9 cellular contexts compared by ENCODE assay signal in the genomic region with DNA sequence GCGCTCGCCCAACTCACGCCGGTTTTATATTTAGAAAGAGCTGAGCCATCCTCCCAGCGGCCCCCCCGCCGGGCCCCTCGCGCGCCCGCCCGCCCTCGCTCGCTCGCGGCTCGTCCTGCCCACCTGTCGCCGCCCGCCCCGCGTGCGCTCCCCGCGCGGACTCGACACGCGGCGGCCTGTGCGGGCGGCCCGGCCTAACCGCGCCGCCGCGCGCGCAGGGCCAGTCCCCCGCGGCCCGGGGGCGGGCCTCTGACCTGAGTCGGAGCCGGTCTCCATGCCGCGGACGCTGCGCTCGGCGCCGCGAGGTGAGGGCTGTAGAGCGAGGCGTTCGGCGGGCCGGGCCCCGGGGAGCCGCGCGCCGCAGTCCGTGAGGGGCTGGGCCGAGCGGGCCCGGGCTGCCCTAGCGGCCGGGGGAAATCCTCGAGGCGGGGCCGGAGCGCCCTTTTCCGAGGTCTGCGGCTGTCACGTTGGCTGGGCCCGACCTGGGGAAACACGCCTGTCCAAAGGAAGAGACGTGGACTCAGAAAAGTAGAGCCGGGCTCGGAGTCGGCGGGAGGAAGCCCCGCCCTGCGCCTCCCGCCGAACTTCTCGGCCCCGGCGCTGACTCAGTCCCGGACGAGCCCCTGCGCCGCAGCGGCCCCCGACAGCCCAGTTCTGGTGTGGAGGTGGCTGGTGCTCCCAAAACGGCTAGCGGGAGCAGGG. TPM values are rescaled to one million over a fixed set of nuclear protein-coding genes. Genes with fewer than 3 reads are reported as not detected.
DNase-seq lines count a peak whose midpoint lies in the region; ATAC-seq, FAIRE-seq and TF ChIP-seq lines count a peak whose summit lies in the region.
"Had no signal": no experiment of that assay in that cellular context is flagged by ENCODE, and none has a peak within 500 bp of the region (broad histone marks: within the 10 kb centered on the region; RNA-seq: fewer than 3 reads in every experiment).

Gene ECPAS (minus strand): TSS at position 522 of the 702 bp plus-strand sequence. CDS start 11,465 bp downstream, outside the sequence.

- H4K5ac ChIP-seq in H1 (ENCODE audit: insufficient read length, low read depth, low read length): peak within 1 kb of the TSS; percentile 82

- H3K79me2 ChIP-seq in H1 (ENCODE audit: control insufficient read depth in 1 of 2, insufficient read depth in 2 of 2, low read length in 2 of 2): peaks cover 15 to 43% of the 10 kb centered on the region in 2 experiments

- POLR2A ChIA-PET in H1 (lab: Charles Lee; ENCODE audit: partially characterized antibody): interaction anchor here (0.7 to 5.0 kb wide), 14 partner anchors 14 to 116 kb away, joined by 3 to 64 read pairs (median 4); partner anchors contain the start of genes PTGR1 and ZNF483

- WGBS in H1 (ENCODE audit: extremely low coverage in 1 of 2, insufficient coverage in 1 of 2, insufficient read length in 1 of 2, insufficient replicate concordance in 2 of 2, low coverage in 1 of 2, low lambda C conversion rate in 2 of 2, missing lambda C conversion rate in 1 of 2), 2 experiments: 1% methylated on average over 49 of the region's 99 CpGs; no CpG with 5 or more reads in 1 of the 2 experiments
- WGBS in mesenchymal stem cell: under 1% methylated on average over 82 of the region's 99 CpGs

- H3K4me1 ChIP-seq in BE2C (no peaks in the 10 kb centered on the region), H1 (replicated peaks in 1 of 4; ENCODE audit: control insufficient read depth in 3 of 4, insufficient read depth in 4 of 4, low read length in 3 of 4) (peaks cover 0 to 4% (median 4%) of the 10 kb centered on the region in 4 experiments; a peak in 4 of 7 replicates), mesenchymal stem cell (ENCODE audit: control insufficient read depth, insufficient read depth, low read depth, low read length) (no peaks in the 10 kb centered on the region)

- peak within 1 kb of the TSS; percentile 67 to 83 for H3K4me2 ChIP-seq in H1 (ENCODE audit: insufficient read depth in 1 of 2, low read depth in 2 of 2, low read length in 2 of 2)
- peak within 1 kb of the TSS; percentile 94 for H3K4me2 ChIP-seq in mesenchymal stem cell (ENCODE audit: low read length, poor library complexity, severe bottlenecking)

- H3K9ac ChIP-seq in H1 (replicated peaks in 1 of 4; ENCODE audit: extremely low read depth in 1 of 4, low read depth in 3 of 4, low read length in 3 of 4) (peak within 1 kb of the TSS; percentile 59 to 99 (median 64)), mesenchymal stem cell (ENCODE audit: low read length) (peak within 1 kb of the TSS; percentile 97)

- no peak within 1 kb of the TSS for H2BK12ac ChIP-seq in H1 (ENCODE audit: low read depth, low read length)
- peak within 1 kb of the TSS in 1 of 2 experiments; percentile 31 for H2BK12ac ChIP-seq in mesenchymal stem cell (ENCODE audit: low read length in 2 of 2)

- H2BK15ac ChIP-seq in H1 (ENCODE audit: low read length): no peak within 1 kb of the TSS
- peak within 1 kb of the TSS; percentile 99 for H2BK15ac ChIP-seq in mesenchymal stem cell (ENCODE audit: low read depth, poor library complexity, severe bottlenecking)

- H3K18ac ChIP-seq in H1 (ENCODE audit: extremely low read depth, low read length) (no peak within 1 kb of the TSS), mesenchymal stem cell (ENCODE audit: low read depth in 1 of 2, low read length in 2 of 2) (peak within 1 kb of the TSS; percentile 96 to 98)

- H2AK5ac ChIP-seq in H1 (ENCODE audit: low read depth, low read length): no peak within 1 kb of the TSS
- H2AK5ac ChIP-seq in mesenchymal stem cell (ENCODE audit: low read length, severe bottlenecking): no peak within 1 kb of the TSS

- peaks cover 0 to 1% of the 10 kb centered on the region in 2 experiments for H4K20me1 ChIP-seq in H1 (replicated peaks in 1 of 2; ENCODE audit: control insufficient read depth in 1 of 2, insufficient read depth in 2 of 2, low read length in 2 of 2)

- H3K9me3 ChIP-seq in BE2C: no peaks in the 10 kb centered on the region
- no peaks in the 10 kb centered on the region for H3K9me3 ChIP-seq in H1 (ENCODE audit: insufficient read depth in 2 of 2, low read depth in 1 of 2, low read length in 1 of 2)
- H3K9me3 ChIP-seq in mesenchymal stem cell (ENCODE audit: control insufficient read depth, low read length): no peaks in the 10 kb centered on the region

- ATAC-seq in GM19035 (IDR thresholded peaks at IDR 0.05; ENCODE audit: unreplicated experiment): peak; percentile 55
- peak; percentile 54 for ATAC-seq in HG03196 (IDR thresholded peaks at IDR 0.05; ENCODE audit: unreplicated experiment)

- H3K79me1 ChIP-seq in H1 (ENCODE audit: low read depth, low read length) (no peaks in the 10 kb centered on the region), mesenchymal stem cell (replicated peaks; ENCODE audit: low read length, poor library complexity, severe bottlenecking) (no peaks in the 10 kb centered on the region)

- H3K56ac ChIP-seq in H1 (replicated peaks; ENCODE audit: insufficient read length, low read depth, low read length): peak within 1 kb of the TSS; percentile 59

- H2BK5ac ChIP-seq in H1 (ENCODE audit: low read depth, low read length): 0 out of 2 replicates have a peak within 1 kb of the TSS, but pooled peaks have one; percentile 29
- peak within 1 kb of the TSS; percentile 89 for H2BK5ac ChIP-seq in mesenchymal stem cell (ENCODE audit: low read depth, low read length, poor library complexity, severe bottlenecking)

- peak; percentile 81 for DNase-seq in BE2C
- DNase-seq in NOMO-1 (lab: John Stamatoyannopoulos, UW; ENCODE audit: unreplicated experiment in 2 of 2): peak; percentile 67 to 73
- peak; percentile 34 to 59 (median 48) for DNase-seq in activated CD8-positive, alpha-beta memory T cell treated with anti-CD3 and anti-CD28 coated beads for 48 hours (ENCODE audit: low read depth in 2 of 3, low spot score in 2 of 3)
- peak in 1 of 2 experiments; percentile 80 for DNase-seq in H1 (ENCODE audit: low read depth in 1 of 2, low spot score in 2 of 2)
- DNase-seq in mesenchymal stem cell: peak; percentile 91
- DNase-seq in stimulated activated CD8-positive, alpha-beta memory T cell treated with anti-CD3 and anti-CD28 coated beads, Interleukin-12 subunit alpha, Interleukin-12 subunit beta, amount 100 ng/mL, for 24 hours (ENCODE audit: extremely low read depth): peak; percentile 36

- H3K36me3 ChIP-seq in BE2C: no peaks in the 10 kb centered on the region; the same call in 1 of the 2 replicates
- H3K36me3 ChIP-seq in H1 (ENCODE audit: control insufficient read depth in 2 of 4, insufficient read depth in 4 of 4, low read length in 3 of 4): no peaks in the 10 kb centered on the region
- H3K36me3 ChIP-seq in mesenchymal stem cell (ENCODE audit: control insufficient read depth in 1 of 2, insufficient read depth in 2 of 2, low read depth in 1 of 2, low read length in 2 of 2): no peaks in the 10 kb centered on the region

- CTCF ChIA-PET in H1 (lab: Charles Lee; ENCODE audit: partially characterized antibody): interaction anchor here (1.0 kb wide), 1 partner anchor 32 kb away, joined by 3 read pairs; no protein-coding TSS in a partner anchor

- H3K27me3 ChIP-seq in BE2C (no peaks in the 10 kb centered on the region), H1 (replicated peaks in 1 of 4; ENCODE audit: control insufficient read depth in 3 of 4, extremely low read depth in 1 of 4, insufficient read depth in 3 of 4, low read length in 3 of 4) (no peaks in the 10 kb centered on the region), mesenchymal stem cell (ENCODE audit: control insufficient read depth in 1 of 2, insufficient read depth in 1 of 2, low read length in 2 of 2) (no peaks in the 10 kb centered on the region)

- no peak for TF ChIP-seq CTCF in BE2C (IDR thresholded peaks at IDR 0.05; ENCODE audit: low read depth, low read length)
- no peak for TF ChIP-seq CTCF in H1 (IDR thresholded peaks at IDR 0.05; ENCODE audit: control extremely low read depth in 1 of 3, insufficient read depth in 1 of 3, low read depth in 1 of 3, low read length in 3 of 3)

- TF ChIP-seq POLR2A in H1 (IDR thresholded peaks at IDR 0.05; ENCODE audit: control extremely low read depth in 1 of 2, low read depth in 2 of 2, low read length in 2 of 2): peak in 1 of 2 experiments; percentile 23; a peak in 1 of 3 replicates

- TF ChIP-seq RAD21 in H1 (IDR thresholded peaks at IDR 0.05 in 1 of 2, conservative IDR thresholded peaks at IDR 0.05 in 1 of 2; ENCODE audit: low read depth in 2 of 2, low read length in 2 of 2): peak in 1 of 2 experiments; percentile 14; a peak in 2 of 4 replicates

- no peak for FAIRE-seq in H1 (lab: Jason Lieb, UNC)
- FAIRE-seq: endometrium had no signal

- H3K14ac ChIP-seq in H1 (ENCODE audit: insufficient read length) (no peak within 1 kb of the TSS), mesenchymal stem cell (ENCODE audit: low read length in 2 of 2) (peak within 1 kb of the TSS; percentile 91 to 97)

- peaks cover 2% of the 10 kb centered on the region; the same call in 1 of the 2 replicates for H3K23me2 ChIP-seq in H1 (ENCODE audit: low read depth, low read length)

- peak within 1 kb of the TSS; percentile 91 for H3K4me3 ChIP-seq in BE2C (ENCODE audit: low read depth, low read length)
- peak within 1 kb of the TSS; percentile 67 to 91 (median 80) for H3K4me3 ChIP-seq in H1 (ENCODE audit: extremely low read depth in 1 of 4, insufficient read depth in 2 of 4, low read depth in 3 of 4, low read length in 4 of 4)
- H3K4me3 ChIP-seq in mesenchymal stem cell (ENCODE audit: insufficient read depth in 1 of 2, low read depth in 1 of 2, low read length in 2 of 2): peak within 1 kb of the TSS; percentile 95 to 98

- H4K8ac ChIP-seq in H1 (ENCODE audit: extremely low read depth, insufficient read depth, low read length): peak within 1 kb of the TSS; percentile 95
- H4K8ac ChIP-seq in mesenchymal stem cell (ENCODE audit: low read length): peak within 1 kb of the TSS; percentile 84

- no peak within 1 kb of the TSS for H2BK20ac ChIP-seq in H1 (ENCODE audit: low read length)

- H2AFZ ChIP-seq in H1 (ENCODE audit: low read length) (peak within 1 kb of the TSS; percentile 85), mesenchymal stem cell (ENCODE audit: low read depth, low read length) (peak within 1 kb of the TSS; percentile 85)

- peak within 1 kb of the TSS; percentile 82; the same call in 1 of the 2 replicates for H3K27ac ChIP-seq in H1 (ENCODE audit: low read depth, low read length)
- H3K27ac ChIP-seq in mesenchymal stem cell (ENCODE audit: low read length, poor library complexity, severe bottlenecking): peak within 1 kb of the TSS; percentile 80

- no peak for TF ChIP-seq EP300 in H1 (IDR thresholded peaks at IDR 0.05; ENCODE audit: borderline replicate concordance in 1 of 2, low read depth in 2 of 2, low read length in 2 of 2)

- H3K4ac ChIP-seq in H1 (replicated peaks; ENCODE audit: insufficient read length, low read depth, low read length) (peak within 1 kb of the TSS; percentile 44), mesenchymal stem cell (ENCODE audit: low read depth in 1 of 2, low read length in 2 of 2) (peak within 1 kb of the TSS; percentile 91 to 99)

- H3K23ac ChIP-seq in H1 (ENCODE audit: insufficient read length) (no peak within 1 kb of the TSS), mesenchymal stem cell (ENCODE audit: low read length in 2 of 2) (no peak within 1 kb of the TSS)

- H2BK120ac ChIP-seq in H1 (replicated peaks; ENCODE audit: low read depth, low read length): peak within 1 kb of the TSS; percentile 72
- H2BK120ac ChIP-seq in mesenchymal stem cell (ENCODE audit: low read depth, low read length): peak within 1 kb of the TSS; percentile 95

- H4K91ac ChIP-seq in H1 (replicated peaks; ENCODE audit: insufficient read length, low read length) (peak within 1 kb of the TSS; percentile 73), mesenchymal stem cell (ENCODE audit: low read length) (peak within 1 kb of the TSS; percentile 98)

RNA-seq across cellular contexts. Expression of gene ECPAS, which starts in this region (rescaled TPM):
- 17.0 TPM for polyA plus RNA-seq in BE2C (2012; ENCODE audit: insufficient read depth, insufficient read length, low read depth)
- 123 and 131 TPM in 2 replicates for total RNA-seq in H1 (2021; fragmentation: NEBNext Ultra II Directional; extraction: Animal tissue kit (Norgen Biotek cat#: 25700))
- polyA plus RNA-seq in H1 (2011; rRNA removed): 15.6 and 20.9 TPM in 2 replicates
- 30.4 TPM for polyA plus RNA-seq in H1 (2011; cell fraction: cytosol; rRNA removed)
- 53.8 TPM for polyA plus RNA-seq in H1 (2011; cell fraction: nucleus; rRNA removed)
- polyA plus RNA-seq in H1 (2012, experiment 1 of 2): 62.3 to 130 TPM (median 85.1 TPM) in 4 replicates
- 2.6 TPM for polyA plus RNA-seq in H1 (2012, experiment 2 of 2)
- 70.8 TPM for polyA plus RNA-seq in H1 (2013, experiment 1 of 2)
- polyA plus RNA-seq in H1 (2013, experiment 2 of 2): 66.6 TPM
- 148 and 187 TPM in 2 replicates for polyA minus RNA-seq in H1 (2011; rRNA and poly(A)+ RNA removed)
- 82.2 TPM for polyA minus RNA-seq in H1 (2011; cell fraction: cytosol; rRNA and poly(A)+ RNA removed)
- 106 TPM for polyA minus RNA-seq in H1 (2011; cell fraction: nucleus; rRNA and poly(A)+ RNA removed)
- 55.3 TPM for polyA plus RNA-seq in mesenchymal stem cell (2013, experiment 1 of 2)
- polyA plus RNA-seq in mesenchymal stem cell (2013, experiment 2 of 2): 56.5 TPM
